ENCODE assay signal across 10 cellular contexts in the genomic region with DNA sequence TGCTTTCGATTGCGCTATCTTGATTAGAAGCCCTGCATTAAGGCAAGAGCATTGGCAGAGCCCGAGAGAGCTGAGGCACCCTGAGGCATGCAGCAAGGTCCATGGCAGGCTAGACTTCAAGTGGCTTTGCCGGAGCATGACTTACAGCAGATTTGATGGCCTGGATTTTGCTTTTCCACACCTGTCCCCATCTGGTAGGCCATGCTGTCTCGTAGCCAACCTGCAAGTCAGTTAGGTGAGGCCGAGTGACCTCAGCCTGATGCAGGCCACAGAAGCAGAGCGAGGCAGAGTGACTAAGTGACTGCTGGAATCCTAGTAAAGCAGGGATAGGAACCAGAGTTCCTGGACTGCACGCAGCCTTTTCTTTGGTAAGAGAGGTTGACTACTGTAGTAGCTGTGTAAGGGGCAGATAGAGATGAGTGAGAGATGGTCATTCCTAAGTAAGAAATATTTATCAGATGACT.
DNase-seq lines count a peak whose midpoint lies in the region; ATAC-seq and TF ChIP-seq lines count a peak whose summit lies in the region.
"Had no signal": no experiment of that assay in that cellular context is flagged by ENCODE, and none has a peak within 500 bp of the region (broad histone marks: within the 10 kb centered on the region; RNA-seq: fewer than 3 reads in every experiment).

No MANE protein-coding gene starts in this region.

- no peak overlapping the region for H2AK5ac ChIP-seq in mesendoderm (ENCODE audit: low read length)

- no peak for TF ChIP-seq POLR2A in upper lobe of left lung (IDR thresholded peaks at IDR 0.05)

- intact Hi-C loops in colonic mucosa (cut with DNase I) = no loop called here

- H3K27me3 ChIP-seq in colonic mucosa = no peaks in the 10 kb centered on the region
- no peaks in the 10 kb centered on the region for H3K27me3 ChIP-seq in mesendoderm (ENCODE audit: insufficient read depth, low read length, poor library complexity)
- H3K27me3 ChIP-seq in upper lobe of left lung = no peaks in the 10 kb centered on the region

- H4K5ac ChIP-seq in mesendoderm (ENCODE audit: low read length) = no peak overlapping the region

- peak overlapping the region; percentile 78 for H3K27ac ChIP-seq in colonic mucosa
- no peak overlapping the region for H3K27ac ChIP-seq in mesendoderm (ENCODE audit: low read depth, low read length)
- H3K27ac ChIP-seq in upper lobe of left lung = peak overlapping the region; percentile 20 to 51 (median 42)
- H3K27ac ChIP-seq: KMS-11, RWPE1 had no signal

- TF ChIP-seq CTCF in colonic mucosa (IDR thresholded peaks at IDR 0.05) (no peak), upper lobe of left lung (IDR thresholded peaks at IDR 0.05) (no peak)

- H3K4ac ChIP-seq in mesendoderm (ENCODE audit: low read depth, low read length) = no peak overlapping the region

- H3K79me1 ChIP-seq in mesendoderm (ENCODE audit: low read length) = peaks cover 14% of the 10 kb centered on the region

- TF ChIP-seq EP300 in upper lobe of left lung (IDR thresholded peaks at IDR 0.05) = no peak

- no peak overlapping the region for H3K4me3 ChIP-seq in colonic mucosa
- H3K4me3 ChIP-seq in mesendoderm (ENCODE audit: low read length) = no peak overlapping the region
- no peak overlapping the region for H3K4me3 ChIP-seq in upper lobe of left lung
- H3K4me3 ChIP-seq: GM12878 had no signal

- H3K36me3 ChIP-seq in colonic mucosa (no peaks in the 10 kb centered on the region), mesendoderm (ENCODE audit: control insufficient read depth, insufficient read depth, low read length) (no peaks in the 10 kb centered on the region), upper lobe of left lung (no peaks in the 10 kb centered on the region)

- H3K56ac ChIP-seq in mesendoderm (ENCODE audit: low read length) = peak overlapping the region; percentile 3

- H3K9me3 ChIP-seq in colonic mucosa (no peaks in the 10 kb centered on the region), upper lobe of left lung (no peaks in the 10 kb centered on the region)

- H3K4me2 ChIP-seq in mesendoderm (ENCODE audit: low read length) = no peak overlapping the region
- H3K4me2 ChIP-seq: KMS-11 had no signal

- no peak overlapping the region for H2BK15ac ChIP-seq in mesendoderm (replicated peaks; ENCODE audit: low read depth)

- peaks cover 2% of the 10 kb centered on the region for H3K79me2 ChIP-seq in mesendoderm (ENCODE audit: control insufficient read depth, insufficient read depth, low read length)

- peak overlapping the region in 1 of 2 donors; percentile 27 for H3K9ac ChIP-seq in colonic mucosa (ENCODE audit: low read depth in 2 of 2, low read length in 2 of 2)
- H3K9ac ChIP-seq in mesendoderm (ENCODE audit: low read length) = no peak overlapping the region
- H3K9ac ChIP-seq: KMS-11 had no signal

- H3K18ac ChIP-seq in mesendoderm (ENCODE audit: low read length) = no peak overlapping the region

- no peak overlapping the region for H2BK120ac ChIP-seq in mesendoderm (ENCODE audit: low read depth, low read length)

- ATAC-seq in upper lobe of left lung (ENCODE audit: low FRiP score in 2 of 2) = peak in 1 of 2 donors; percentile 50
- ATAC-seq: GM12878 had no signal

- H4K8ac ChIP-seq in mesendoderm (ENCODE audit: low read depth, low read length) = no peak overlapping the region

- DNase-seq in NCI-H2227 treated with DMSO at 0.1 percent for 48 hours (lab: John Stamatoyannopoulos, UW) (peak; percentile 30), colonic mucosa (no peak), mesendoderm (peak; percentile 58), upper lobe of left lung (no peak), NCI-H2029 treated with DMSO at 0.1 percent for 48 hours (lab: John Stamatoyannopoulos, UW) (no peak), epidermal melanocyte (ENCODE audit: insufficient read length, low spot score) (no peak)
- DNase-seq in stimulated activated CD4-positive, alpha-beta T cell treated with anti-CD3 and anti-CD28 coated beads, Interleukin-2, amount 100 ng/mL, for 48 hours = no peak

- H2BK5ac ChIP-seq in mesendoderm (ENCODE audit: low read length) = no peak overlapping the region

- WGBS in mesendoderm (ENCODE audit: extremely low coverage, insufficient coverage, low lambda C conversion rate) = no CpG with 5 or more reads among the region's 8 CpGs
- WGBS in upper lobe of left lung, 2 donors = 88 to 90% methylated on average over 7 to 8 of the region's 8 CpGs

- peaks cover 19% of the 10 kb centered on the region for H3K4me1 ChIP-seq in colonic mucosa
- peaks cover 22% of the 10 kb centered on the region for H3K4me1 ChIP-seq in mesendoderm (ENCODE audit: control insufficient read depth, low read depth, low read length)
- peaks cover 28 to 40% (median 35%) of the 10 kb centered on the region in 4 donors for H3K4me1 ChIP-seq in upper lobe of left lung

- peak overlapping the region; percentile 59 for H3K23ac ChIP-seq in mesendoderm (ENCODE audit: low read length)

Comparison
In these comparisons a context has a peak if more than half of its experiments do, and no peak if none do; other contexts are left out.
1. DNase-seq: peak in NCI-H2227 treated with DMSO at 0.1 percent for 48 hours (single experiment) and mesendoderm (single experiment); none in colonic mucosa (single experiment), upper lobe of left lung (0 of 2), stimulated activated CD4-positive, alpha-beta T cell treated with anti-CD3 and anti-CD28 coated beads, Interleukin-2, amount 100 ng/mL, for 48 hours (0 of 2), NCI-H2029 treated with DMSO at 0.1 percent for 48 hours (single experiment) and epidermal melanocyte (single experiment).